ENCODE assay signal across 14 cellular contexts in the genomic region with DNA sequence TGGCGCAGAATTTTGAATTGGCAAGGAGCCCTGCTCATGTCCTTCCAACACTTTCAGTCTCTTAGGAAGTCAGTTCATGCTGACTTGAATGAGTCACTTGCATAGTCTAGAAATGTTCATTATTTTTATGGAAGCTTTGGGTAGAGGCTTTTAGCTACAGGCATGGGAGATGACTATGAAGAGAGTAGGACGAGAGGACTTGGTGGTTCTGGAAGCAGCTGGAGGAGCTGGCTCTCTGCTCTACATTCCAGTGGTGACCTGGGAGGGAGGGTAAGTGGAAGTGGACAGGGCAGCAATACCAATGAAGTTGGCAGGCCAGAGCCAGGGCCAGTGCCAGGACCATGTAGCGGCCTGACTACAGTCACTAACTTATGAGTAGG. TPM values are rescaled to one million over a fixed set of nuclear protein-coding genes. Genes with fewer than 3 reads are reported as not detected.
DNase-seq lines count a peak whose midpoint lies in the region; ATAC-seq, FAIRE-seq and TF ChIP-seq lines count a peak whose summit lies in the region.
"Had no signal": no experiment of that assay in that cellular context is flagged by ENCODE, and none has a peak within 500 bp of the region (broad histone marks: within the 10 kb centered on the region; RNA-seq: fewer than 3 reads in every experiment).

No MANE protein-coding gene starts in this region.

- H3K27me3 Mint-ChIP-seq in activated T-helper 17 cell treated with anti-CD3 and anti-CD28 coated beads, Interleukin-2, amount 50 U/mL, for 72 hours: no peaks in the 10 kb centered on the region
- peaks cover 8% of the 10 kb centered on the region for H3K27me3 Mint-ChIP-seq in GM23338 (ENCODE audit: insufficient read depth, low read depth, poor library complexity)
- H3K27me3 Mint-ChIP-seq: naive B cell had no signal

- no peak for TF ChIP-seq POLR2A in gastroesophageal sphincter (IDR thresholded peaks at IDR 0.05)

- H2AFZ ChIP-seq in GM23338: no peak overlapping the region

- no peak overlapping the region for H3K4me2 ChIP-seq in GM23338

- no peaks in the 10 kb centered on the region for H3K27me3 ChIP-seq in BJ (ENCODE audit: control insufficient read depth, insufficient read depth, low read length)
- no peaks in the 10 kb centered on the region for H3K27me3 ChIP-seq in gastroesophageal sphincter
- H3K27me3 ChIP-seq in GM23338 (ENCODE audit: insufficient read depth): no peaks in the 10 kb centered on the region
- H3K27me3 ChIP-seq: uterus had no signal

- no peak overlapping the region for H3K4me3 ChIP-seq in BJ (ENCODE audit: low read depth, low read length)
- no peak overlapping the region for H3K4me3 ChIP-seq in gastroesophageal sphincter
- no peak overlapping the region for H3K4me3 ChIP-seq in GM23338
- H3K4me3 ChIP-seq: uterus had no signal

- CTCF ChIA-PET in BJ (lab: Yijun Ruan, JAX): interaction anchor here (0.7 to 10.3 kb wide), 7 partner anchors 11 to 173 kb away, joined by 3 to 195 read pairs (median 3); a partner anchor contains a TSS

- H3K27ac ChIP-seq in gastroesophageal sphincter (peak overlapping the region in 3 of 4 donors; percentile 9 to 41 (median 20)), GM23338 (ENCODE audit: low read depth) (no peak overlapping the region)
- H3K27ac ChIP-seq: foreskin keratinocyte, WERI-Rb-1 had no signal

- POLR2A ChIA-PET in BJ (lab: Charles Lee): interaction anchor here (0.6 kb wide), 1 partner anchor 381 kb away, joined by 3 read pairs; no protein-coding TSS in a partner anchor

- H3K4me1 ChIP-seq in gastroesophageal sphincter (peaks cover 0 to 45% (median 11%) of the 10 kb centered on the region in 3 donors), GM23338 (ENCODE audit: insufficient read depth) (peaks cover 21% of the 10 kb centered on the region)
- H3K4me1 ChIP-seq: foreskin keratinocyte had no signal

- ATAC-seq in activated T-helper 17 cell treated with anti-CD3 and anti-CD28 coated beads, Interleukin-2, amount 50 U/mL, for 72 hours (replicated peaks): no peak
- ATAC-seq in gastroesophageal sphincter (no peak), GM23338 (no peak)
- ATAC-seq: foreskin keratinocyte had no signal

- peak overlapping the region; percentile 1 for H3K27ac Mint-ChIP-seq in activated T-helper 17 cell treated with anti-CD3 and anti-CD28 coated beads, Interleukin-2, amount 50 U/mL, for 72 hours
- H3K27ac Mint-ChIP-seq in GM23338: no peak overlapping the region

- H4K20me1 ChIP-seq in GM23338 (replicated peaks; ENCODE audit: insufficient read depth): peaks cover 17% of the 10 kb centered on the region; the same call in 1 of the 2 replicates

- H3K36me3 Mint-ChIP-seq in activated T-helper 17 cell treated with anti-CD3 and anti-CD28 coated beads, Interleukin-2, amount 50 U/mL, for 72 hours (ENCODE audit: low read depth): peaks cover 70% of the 10 kb centered on the region
- H3K36me3 Mint-ChIP-seq in GM23338 (ENCODE audit: low read depth): peaks cover 51% of the 10 kb centered on the region

- H3K9me3 ChIP-seq in gastroesophageal sphincter: no peaks in the 10 kb centered on the region
- H3K9me3 ChIP-seq: uterus had no signal

- intact Hi-C loops in posterior vena cava (cut with DNase I): no loop called here

- H3K36me3 ChIP-seq in BJ (ENCODE audit: control insufficient read depth, insufficient read depth, low read length) (peaks cover 4% of the 10 kb centered on the region; the same call in 1 of the 2 replicates), gastroesophageal sphincter (peaks cover 0 to 46% of the 10 kb centered on the region in 2 donors), GM23338 (ENCODE audit: insufficient read depth) (peaks cover 24% of the 10 kb centered on the region)
- H3K36me3 ChIP-seq: uterus had no signal

- no peak overlapping the region for H3K4me3 Mint-ChIP-seq in activated T-helper 17 cell treated with anti-CD3 and anti-CD28 coated beads, Interleukin-2, amount 50 U/mL, for 72 hours
- H3K4me3 Mint-ChIP-seq in GM23338: no peak overlapping the region
- H3K4me3 Mint-ChIP-seq: naive B cell had no signal

- 38 to 48% methylated on average over 2 of the region's 3 CpGs for WGBS in gastroesophageal sphincter (ENCODE audit: low coverage in 1 of 2), 2 donors

- peaks cover 15% of the 10 kb centered on the region for H3K4me1 Mint-ChIP-seq in activated T-helper 17 cell treated with anti-CD3 and anti-CD28 coated beads, Interleukin-2, amount 50 U/mL, for 72 hours
- peaks cover 35% of the 10 kb centered on the region for H3K4me1 Mint-ChIP-seq in GM23338

- H3K79me2 ChIP-seq in GM23338 (replicated peaks; ENCODE audit: insufficient read depth): peaks cover 21% of the 10 kb centered on the region

- H3K9me2 ChIP-seq in GM23338 (ENCODE audit: insufficient read depth): no peaks in the 10 kb centered on the region

- FAIRE-seq in D721Med (lab: Jason Lieb, UNC): no peak

- H3K9me3 Mint-ChIP-seq in activated T-helper 17 cell treated with anti-CD3 and anti-CD28 coated beads, Interleukin-2, amount 50 U/mL, for 72 hours: no peaks in the 10 kb centered on the region
- H3K9me3 Mint-ChIP-seq in GM23338: no peaks in the 10 kb centered on the region
- H3K9me3 Mint-ChIP-seq: naive B cell had no signal

- peaks cover 11% of the 10 kb centered on the region; the same call in 1 of the 2 replicates for H3F3A ChIP-seq in GM23338 (replicated peaks; ENCODE audit: low read depth)

- no peak for TF ChIP-seq EP300 in gastroesophageal sphincter (IDR thresholded peaks at IDR 0.05)

- TF ChIP-seq CTCF in BJ (IDR thresholded peaks at IDR 0.05; ENCODE audit: insufficient read depth, low read depth, low read length) (no peak), gastroesophageal sphincter (IDR thresholded peaks at IDR 0.05) (no peak), D721Med (IDR thresholded peaks at IDR 0.05; ENCODE audit: insufficient read depth, missing control alignments) (no peak), GM23338 (conservative IDR thresholded peaks at IDR 0.05; ENCODE audit: low read depth in 2 of 2) (no peak)

- DNase-seq in BJ (ENCODE audit: low read depth) (peak; percentile 46), posterior vena cava (ENCODE audit: low spot score) (peak; percentile 84), NCI-H82 (lab: John Stamatoyannopoulos, UW) (no peak), D721Med (ENCODE audit: insufficient read length, low spot score) (no peak), GM23338 (ENCODE audit: low spot score) (no peak), ecto neural progenitor cell (ENCODE audit: low spot score) (no peak)
- DNase-seq: activated gamma-delta T cell treated with Interleukin-2 at 50 U/mL for 16 hours, foreskin keratinocyte, naive B cell, NCI-H1436 treated with DMSO at 0.1 percent for 48 hours, uterus, WERI-Rb-1 had no signal

TF ChIP-seq in GM23338, 12 proteins besides CTCF, POLR2A, EP300 and RAD21 (continues in another document):
- TF ChIP-seq ZNF114 (CRISPR knock-in tag; IDR thresholded peaks at IDR 0.05) (no peak), STAT1 (IDR thresholded peaks at IDR 0.05; ENCODE audit: unreplicated experiment) (no peak), NANOG (IDR thresholded peaks at IDR 0.05; ENCODE audit: borderline replicate concordance) (no peak), EZH2phosphoT487 (IDR thresholded peaks at IDR 0.05; ENCODE audit: unreplicated experiment) (no peak)

RNA-seq across cellular contexts. Expression of a gene that starts 7.3 kb away (rescaled TPM):
- polyA plus RNA-seq in BJ (2011; rRNA removed): 72.0 and 93.6 TPM in 2 replicates
- 28.6 and 36.4 TPM in 2 replicates for polyA minus RNA-seq in BJ (2011; rRNA and poly(A)+ RNA removed)
- 100 to 1,000 TPM; 156 to 183 TPM for total RNA-seq in activated T-helper 17 cell treated with anti-CD3 and anti-CD28 coated beads, Interleukin-2, amount 50 U/mL, for 72 hours
- 10 to 100 TPM; 32.8 to 54.1 (median 40.9) TPM for total RNA-seq in gastroesophageal sphincter
- total RNA-seq in posterior vena cava: 10 to 100 TPM; 39.1 to 42.7 TPM
- total RNA-seq in GM23338 (2014; rRNA removed; shearing (Covaris generic)): 182 and 199 TPM in 2 replicates
- 190 and 205 TPM in 2 replicates for polyA plus RNA-seq in GM23338 (2016; fragmentation: Nextera tagmentation; extraction: Ambion mirVana)

RNA-seq across cellular contexts. Expression of a gene that starts 7.4 kb away (rescaled TPM):
- polyA plus RNA-seq in BJ (2011; rRNA removed): 1.6 and 2.6 TPM in 2 replicates
- polyA minus RNA-seq in BJ (2011; rRNA and poly(A)+ RNA removed): 2.9 and 5.5 TPM in 2 replicates
- total RNA-seq in activated T-helper 17 cell treated with anti-CD3 and anti-CD28 coated beads, Interleukin-2, amount 50 U/mL, for 72 hours: 10 to 100 TPM in 1 of 2 donors, 1 to 10 TPM in 1; 9.5 to 13.7 TPM
- 1 to 10 TPM; 2.0 to 6.8 (median 2.3) TPM for total RNA-seq in gastroesophageal sphincter
- 1 to 10 TPM; 3.7 to 4.0 TPM for total RNA-seq in posterior vena cava
- 9.2 and 10.7 TPM in 2 replicates for total RNA-seq in GM23338 (2014; rRNA removed; shearing (Covaris generic))
- polyA plus RNA-seq in GM23338 (2016; fragmentation: Nextera tagmentation; extraction: Ambion mirVana): 5.4 and 7.0 TPM in 2 replicates

RNA-seq across cellular contexts. Expression of a gene that starts 9.2 kb away (rescaled TPM):
- polyA plus RNA-seq in BJ (2011; rRNA removed) (0.20 and 0.36 TPM in 2 replicates), GM23338 (2016; fragmentation: Nextera tagmentation; extraction: Ambion mirVana) (0.47 and 1.9 TPM in 2 replicates)
- polyA minus RNA-seq in BJ (2011; rRNA and poly(A)+ RNA removed): not detected in 2 replicates
- total RNA-seq in activated T-helper 17 cell treated with anti-CD3 and anti-CD28 coated beads, Interleukin-2, amount 50 U/mL, for 72 hours: not detected
- total RNA-seq in gastroesophageal sphincter (under 1 TPM in 2 of 4 donors, not detected in 2; 0.31 to 0.94 TPM), posterior vena cava (1 to 10 TPM in 1 of 2 donors, under 1 TPM in 1; 0.71 to 1.1 TPM)
- 0.14 and 0.97 TPM in 2 replicates for total RNA-seq in GM23338 (2014; rRNA removed; shearing (Covaris generic))
- total RNA-seq: foreskin keratinocyte had no signal
- polyA plus RNA-seq: foreskin keratinocyte had no signal

RNA-seq across cellular contexts. Expression of a gene that starts 11.1 kb away (rescaled TPM):
- polyA plus RNA-seq in BJ (2011; rRNA removed) (0.83 and 1.5 TPM in 2 replicates), GM23338 (2016; fragmentation: Nextera tagmentation; extraction: Ambion mirVana) (0.23 and 0.34 TPM in 2 replicates)
- polyA minus RNA-seq in BJ (2011; rRNA and poly(A)+ RNA removed): 0.28 and 0.51 TPM in 2 replicates
- total RNA-seq in activated T-helper 17 cell treated with anti-CD3 and anti-CD28 coated beads, Interleukin-2, amount 50 U/mL, for 72 hours: under 1 TPM; 0.05 to 0.39 TPM
- total RNA-seq in gastroesophageal sphincter (10 to 100 TPM in 3 of 4 donors, 1 to 10 TPM in 1; 8.2 to 27.4 (median 16.5) TPM), posterior vena cava (10 to 100 TPM; 18.6 to 32.6 TPM)
- total RNA-seq in GM23338 (2014; rRNA removed; shearing (Covaris generic)): 0.66 and 1.1 TPM in 2 replicates
- total RNA-seq: foreskin keratinocyte had no signal
- polyA plus RNA-seq: foreskin keratinocyte had no signal

RNA-seq across cellular contexts. Expression of a gene that starts 31.4 kb away (rescaled TPM):
- 5.4 and 9.3 TPM in 2 replicates for polyA plus RNA-seq in BJ (2011; rRNA removed)
- 7.7 and 8.1 TPM in 2 replicates for polyA minus RNA-seq in BJ (2011; rRNA and poly(A)+ RNA removed)
- 1 to 10 TPM; 2.5 to 6.7 TPM for total RNA-seq in activated T-helper 17 cell treated with anti-CD3 and anti-CD28 coated beads, Interleukin-2, amount 50 U/mL, for 72 hours
- 10 to 100 TPM; 53.9 to 71.4 (median 65.3) TPM for total RNA-seq in gastroesophageal sphincter
- total RNA-seq in posterior vena cava: 10 to 100 TPM; 30.4 to 37.4 TPM
- 14.8 and 31.8 TPM in 2 replicates for total RNA-seq in GM23338 (2014; rRNA removed; shearing (Covaris generic))
- 6.7 and 9.6 TPM in 2 replicates for polyA plus RNA-seq in GM23338 (2016; fragmentation: Nextera tagmentation; extraction: Ambion mirVana)

Comparison
In these comparisons a context has a peak if more than half of its experiments do, and no peak if none do; other contexts are left out.
1. DNase-seq: peak in BJ (single experiment) and posterior vena cava (single experiment); none in NCI-H82 (single experiment), D721Med (single experiment), GM23338 (single experiment) and ecto neural progenitor cell (single experiment).